In genomic region chr19:2841858-2842574, GRCh38 we compare ENCODE assay signal across 8 cellular contexts. TPM values are rescaled to one million over a fixed set of nuclear protein-coding genes. Genes with fewer than 3 reads are reported as not detected.
DNase-seq lines count a peak whose midpoint lies in the region; ATAC-seq and TF ChIP-seq lines count a peak whose summit lies in the region.

No MANE protein-coding gene starts in this region.

- H3K27me3 ChIP-seq in HUES64 (ENCODE audit: insufficient read depth, low read length) (peaks cover 8% of the 10 kb centered on the region), mucosa of stomach (ENCODE audit: control insufficient read depth, insufficient read depth, low read length) (no peaks in the 10 kb centered on the region)

- 0 out of 2 replicates have a peak, but pooled peaks cover 8% of the 10 kb centered on the region for H3K36me3 ChIP-seq in HUES64 (ENCODE audit: insufficient read depth, low read length)
- H3K36me3 ChIP-seq in mucosa of stomach (ENCODE audit: control insufficient read depth, insufficient read depth, low read length): no peaks in the 10 kb centered on the region

- no peak for TF ChIP-seq CTCF in choroid plexus epithelial cell (conservative IDR thresholded peaks at IDR 0.05; ENCODE audit: low read depth, low read length)

- H3K4me3 ChIP-seq in HUES64 (ENCODE audit: low read length): peak overlapping the region; percentile 76
- H3K4me3 ChIP-seq in choroid plexus epithelial cell (ENCODE audit: low read depth, low read length): peak overlapping the region; percentile 97
- peak overlapping the region; percentile 14 for H3K4me3 ChIP-seq in mucosa of stomach (ENCODE audit: low read length)

- DNase-seq in NCI-H146 (lab: John Stamatoyannopoulos, UW): peak; percentile 16
- DNase-seq in NCI-H146 treated with DMSO at 0.1 percent for 48 hours (lab: John Stamatoyannopoulos, UW; ENCODE audit: unreplicated experiment): no peak
- no peak for DNase-seq in choroid plexus epithelial cell (ENCODE audit: low read depth)
- DNase-seq in cortex of kidney (lab: John Stamatoyannopoulos, UW): no peak

- no peaks in the 10 kb centered on the region for H3K4me1 ChIP-seq in HUES64 (ENCODE audit: insufficient read depth, low read length)
- peaks cover 10% of the 10 kb centered on the region for H3K4me1 ChIP-seq in mucosa of stomach (ENCODE audit: control insufficient read depth, insufficient read depth, low read length)

- 8% methylated on average over 62 of the region's 62 CpGs for WGBS in HUES64

- H3K9ac ChIP-seq in HUES64 (ENCODE audit: low read depth, low read length) (peak overlapping the region; percentile 69), mucosa of stomach (ENCODE audit: low read length) (peak overlapping the region; percentile 82)

- H3K9me3 ChIP-seq in HUES64 (ENCODE audit: insufficient read depth, low read depth, low read length) (peaks cover 7% of the 10 kb centered on the region; the same call in 1 of the 2 replicates), mucosa of stomach (ENCODE audit: control insufficient read depth, low read length) (no peaks in the 10 kb centered on the region)

- no peak overlapping the region for H3K27ac ChIP-seq in HUES64 (ENCODE audit: low read depth, low read length)

- ATAC-seq in HG03135 (IDR thresholded peaks at IDR 0.05; ENCODE audit: unreplicated experiment): no peak
- ATAC-seq in HG03159 (IDR thresholded peaks at IDR 0.05; ENCODE audit: unreplicated experiment): no peak

RNA-seq across cellular contexts. Expression of gene ZNF555, which starts 0.7 kb away (rescaled TPM):
- 3.2 TPM for polyA plus RNA-seq in HUES64 (2013, experiment 1 of 2)
- polyA plus RNA-seq in HUES64 (2013, experiment 2 of 2): 4.4 TPM

RNA-seq across cellular contexts. Expression of gene ZNF554, which starts 22.3 kb away (rescaled TPM):
- polyA plus RNA-seq in HUES64 (2013, experiment 1 of 2): 2.6 TPM
- 3.7 TPM for polyA plus RNA-seq in HUES64 (2013, experiment 2 of 2)

RNA-seq across cellular contexts. Expression of gene ZNF556, which starts 25.1 kb away (rescaled TPM):
- polyA plus RNA-seq in HUES64 (2013, experiment 1 of 2): not detected
- polyA plus RNA-seq in HUES64 (2013, experiment 2 of 2): not detected

RNA-seq across cellular contexts. Expression of gene THOP1, which starts 56.7 kb away (rescaled TPM):
- 95.4 TPM for polyA plus RNA-seq in HUES64 (2013, experiment 1 of 2)
- polyA plus RNA-seq in HUES64 (2013, experiment 2 of 2): 73.7 TPM

RNA-seq across cellular contexts. Expression of gene ZNF57, which starts 58.7 kb away (rescaled TPM):
- polyA plus RNA-seq in HUES64 (2013, experiment 1 of 2): 5.7 TPM
- 7.2 TPM for polyA plus RNA-seq in HUES64 (2013, experiment 2 of 2)

Comparison
In these comparisons a context has a peak if more than half of its experiments do, and no peak if none do; other contexts are left out.
1. H3K4me3 ChIP-seq: peak in every context shown above with its lines; median percentile 97 in choroid plexus epithelial cell; 76 in HUES64; 14 in mucosa of stomach.